9 cellular contexts compared by ENCODE assay signal in genomic region chr6:135087403-135087802, GRCh38. TPM values are rescaled to one million over a fixed set of nuclear protein-coding genes. Genes with fewer than 3 reads are reported as not detected.
DNase-seq lines count a peak whose midpoint lies in the region; ATAC-seq lines count a peak whose summit lies in the region.
"Had no signal": no experiment of that assay in that cellular context is flagged by ENCODE, and none has a peak within 500 bp of the region (broad histone marks: within the 10 kb centered on the region; RNA-seq: fewer than 3 reads in every experiment).

No MANE protein-coding gene starts in this region.

- H3K4me3 Mint-ChIP-seq in activated CD4-positive, alpha-beta T cell treated with anti-CD3 and anti-CD28 coated beads, Interleukin-2, amount 10 ng/mL, durations not matched to agents 7 days and 5 days: peak overlapping the region; percentile 42
- peak overlapping the region; percentile 51 for H3K4me3 Mint-ChIP-seq in activated T-cell treated with anti-CD3 and anti-CD28 coated beads, Interleukin-2, amount 50 U/mL, for 4 hours

- H3K9me3 Mint-ChIP-seq in activated CD4-positive, alpha-beta T cell treated with anti-CD3 and anti-CD28 coated beads, Interleukin-2, amount 10 ng/mL, durations not matched to agents 7 days and 5 days: peaks cover 11% of the 10 kb centered on the region
- peaks cover 3% of the 10 kb centered on the region for H3K9me3 Mint-ChIP-seq in activated T-cell treated with anti-CD3 and anti-CD28 coated beads, Interleukin-2, amount 50 U/mL, for 4 hours

- CTCF ChIA-PET in activated CD4-positive, alpha-beta T cell treated with anti-CD3 and anti-CD28 coated beads, Interleukin-2, amount 10 ng/mL, durations not matched to agents 7 days and 5 days (lab: Charles Lee): interaction anchor here (0.5 to 4.4 kb wide), 14 partner anchors 10 to 363 kb away, joined by 3 to 20 read pairs (median 3); partner anchors contain the start of genes HBS1L and MYB

- peaks cover 66% of the 10 kb centered on the region for H3K4me1 Mint-ChIP-seq in activated CD4-positive, alpha-beta T cell treated with anti-CD3 and anti-CD28 coated beads, Interleukin-2, amount 10 ng/mL, durations not matched to agents 7 days and 5 days
- H3K4me1 Mint-ChIP-seq in activated T-cell treated with anti-CD3 and anti-CD28 coated beads, Interleukin-2, amount 50 U/mL, for 4 hours (ENCODE audit: low read depth): peaks cover 69% of the 10 kb centered on the region

- ATAC-seq in activated T-cell treated with anti-CD3 and anti-CD28 coated beads, Interleukin-2, amount 50 U/mL, for 4 hours: no peak
- ATAC-seq in activated CD4-positive, CD25-positive, alpha-beta regulatory T cell treated with anti-CD3 and anti-CD28 coated beads, Interleukin-2, amount 50 U/mL, for 24 hours: no peak

- H3K27me3 Mint-ChIP-seq in activated CD4-positive, alpha-beta T cell treated with anti-CD3 and anti-CD28 coated beads, Interleukin-2, amount 10 ng/mL, durations not matched to agents 7 days and 5 days: no peaks in the 10 kb centered on the region
- H3K27me3 Mint-ChIP-seq in activated T-cell treated with anti-CD3 and anti-CD28 coated beads, Interleukin-2, amount 50 U/mL, for 4 hours (ENCODE audit: low read depth): no peaks in the 10 kb centered on the region

- H3K4me3 ChIP-seq in Jurkat, Clone E6-1 (ENCODE audit: low read length): peak overlapping the region; percentile 48
- H3K4me3 ChIP-seq: PC-9 had no signal

- DNase-seq in activated CD4-positive, alpha-beta T cell treated with anti-CD3 and anti-CD28 coated beads, Interleukin-2, amount 10 ng/mL, durations not matched to agents 7 days and 5 days: peak; percentile 34
- DNase-seq in activated CD4-positive, alpha-beta T cell treated with anti-CD3 and anti-CD28 coated beads for 1 hour: no peak
- peak; percentile 96 for DNase-seq in Jurkat, Clone E6-1 (ENCODE audit: low read depth, low spot score)
- DNase-seq in activated T-cell treated with anti-CD3 and anti-CD28 coated beads, Interleukin-2, amount 50 U/mL, for 4 hours: no peak
- DNase-seq in stimulated activated CD8-positive, alpha-beta memory T cell treated with anti-CD3 and anti-CD28 coated beads, Interleukin-4, amount 100 ng/mL, for 48 hours: peak; percentile 36
- DNase-seq in NCI-H187 treated with DMSO at 0.1 percent for 48 hours (lab: John Stamatoyannopoulos, UW): no peak
- DNase-seq in NCI-H1105 treated with DMSO at 0.1 percent for 48 hours (lab: John Stamatoyannopoulos, UW): no peak
- DNase-seq: PC-9 had no signal

- peaks cover 10% of the 10 kb centered on the region for H3K36me3 Mint-ChIP-seq in activated CD4-positive, alpha-beta T cell treated with anti-CD3 and anti-CD28 coated beads, Interleukin-2, amount 10 ng/mL, durations not matched to agents 7 days and 5 days (ENCODE audit: low read depth)
- H3K36me3 Mint-ChIP-seq in activated T-cell treated with anti-CD3 and anti-CD28 coated beads, Interleukin-2, amount 50 U/mL, for 4 hours (ENCODE audit: insufficient read depth): no peaks in the 10 kb centered on the region

- POLR2A ChIA-PET in activated CD4-positive, alpha-beta T cell treated with anti-CD3 and anti-CD28 coated beads, Interleukin-2, amount 10 ng/mL, durations not matched to agents 7 days and 5 days (lab: Charles Lee): interaction anchor here (0.7 to 1.5 kb wide), 5 partner anchors 31 to 96 kb away, joined by 3 to 5 read pairs (median 4); partner anchors contain the start of genes HBS1L and MYB

- peak overlapping the region; percentile 91 for H3K27ac Mint-ChIP-seq in activated CD4-positive, alpha-beta T cell treated with anti-CD3 and anti-CD28 coated beads, Interleukin-2, amount 10 ng/mL, durations not matched to agents 7 days and 5 days

RNA-seq across cellular contexts. Expression of gene HBS1L, which starts 32.8 kb away (rescaled TPM):
- 10 to 100 TPM; 71.5 to 74.7 TPM for total RNA-seq in activated CD4-positive, alpha-beta T cell treated with anti-CD3 and anti-CD28 coated beads, Interleukin-2, amount 10 ng/mL, durations not matched to agents 7 days and 5 days
- 69.9 TPM for polyA plus RNA-seq in Jurkat, Clone E6-1 (2012; ENCODE audit: insufficient read depth, insufficient read length)
- 10 to 100 TPM; 72.8 to 92.3 (median 85.3) TPM for total RNA-seq in activated T-cell treated with anti-CD3 and anti-CD28 coated beads, Interleukin-2, amount 50 U/mL, for 4 hours

Comparison
In these comparisons a context has a peak if more than half of its experiments do, and no peak if none do; other contexts are left out.
1. DNase-seq: peak in activated CD4-positive, alpha-beta T cell treated with anti-CD3 and anti-CD28 coated beads, Interleukin-2, amount 10 ng/mL, durations not matched to agents 7 days and 5 days (single experiment), Jurkat, Clone E6-1 (single experiment) and stimulated activated CD8-positive, alpha-beta memory T cell treated with anti-CD3 and anti-CD28 coated beads, Interleukin-4, amount 100 ng/mL, for 48 hours (single experiment); none in activated CD4-positive, alpha-beta T cell treated with anti-CD3 and anti-CD28 coated beads for 1 hour (single experiment), activated T-cell treated with anti-CD3 and anti-CD28 coated beads, Interleukin-2, amount 50 U/mL, for 4 hours (single experiment), NCI-H187 treated with DMSO at 0.1 percent for 48 hours (single experiment) and NCI-H1105 treated with DMSO at 0.1 percent for 48 hours (single experiment).